In genomic region chrX:109873983-109874382, GRCh38 we compare ENCODE assay signal across 15 cellular contexts.
A peak's percentile ranks its signal among the peaks of the same experiment; 100 is the strongest.
DNase-seq lines count a peak whose midpoint lies in the region; ATAC-seq and TF ChIP-seq lines count a peak whose summit lies in the region.
"Had no signal": no experiment of that assay in that cellular context is flagged by ENCODE, and none has a peak within 500 bp of the region (broad histone marks: within the 10 kb centered on the region; RNA-seq: fewer than 3 reads in every experiment).

No MANE protein-coding gene starts in this region.

- TF ChIP-seq POLR2A in breast epithelium (IDR thresholded peaks at IDR 0.05): no peak

- H3K27me3 Mint-ChIP-seq in activated CD4-positive, alpha-beta T cell treated with anti-CD3 and anti-CD28 coated beads, Interleukin-2, amount 10 ng/mL, durations not matched to agents 7 days and 5 days: peaks cover 1% of the 10 kb centered on the region

- peak overlapping the region; percentile 39 for H2AFZ ChIP-seq in mammary epithelial cell (ENCODE audit: low read depth, low read length)
- H2AFZ ChIP-seq: GM23338 had no signal

- no peaks in the 10 kb centered on the region for H3K9me3 ChIP-seq in mammary epithelial cell (replicated peaks; ENCODE audit: insufficient read depth, low read length)
- H3K9me3 ChIP-seq in breast epithelium: no peaks in the 10 kb centered on the region
- peaks cover 0 to 3% of the 10 kb centered on the region in 2 donors for H3K9me3 ChIP-seq in lung (ENCODE audit: control insufficient read depth in 2 of 2, insufficient read depth in 1 of 2, low read length in 1 of 2)
- H3K9me3 ChIP-seq in upper lobe of right lung: no peaks in the 10 kb centered on the region
- H3K9me3 ChIP-seq: Caco-2 had no signal

- no TSS peak for BruUV-seq in mammary epithelial cell (replicated peaks; lab: Mats Ljungman, UMichigan)

- no peak overlapping the region for H3K9ac ChIP-seq in mammary epithelial cell (ENCODE audit: insufficient read depth, low read length)
- H3K9ac ChIP-seq: BLaER1 had no signal

- H3K36me3 ChIP-seq in mammary epithelial cell (ENCODE audit: insufficient read depth, low read length): no peaks in the 10 kb centered on the region
- no peaks in the 10 kb centered on the region for H3K36me3 ChIP-seq in breast epithelium
- no peaks in the 10 kb centered on the region for H3K36me3 ChIP-seq in lung (ENCODE audit: control insufficient read depth in 2 of 2, insufficient read depth in 2 of 2, low read length in 2 of 2)
- no peaks in the 10 kb centered on the region for H3K36me3 ChIP-seq in upper lobe of right lung
- H3K36me3 ChIP-seq: BLaER1 had no signal

- dilution Hi-C loops in mammary epithelial cell (cut with HindIII; ENCODE audit: low sequenced_read_pairs): no loop called here

- H4K20me1 ChIP-seq in mammary epithelial cell (ENCODE audit: insufficient read depth, low read length): no peaks in the 10 kb centered on the region
- H4K20me1 ChIP-seq: BLaER1 had no signal

- H3K4me3 ChIP-seq in mammary epithelial cell (replicated peaks in 1 of 3; ENCODE audit: insufficient read depth in 1 of 3, low read depth in 2 of 3, low read length in 3 of 3) (no peak overlapping the region), breast epithelium (no peak overlapping the region), lung (no peak overlapping the region), upper lobe of right lung (no peak overlapping the region)
- H3K4me3 ChIP-seq: BLaER1, GM23338 had no signal

- H3K4me2 ChIP-seq in mammary epithelial cell (ENCODE audit: insufficient read depth, low read depth, low read length): peak overlapping the region; percentile 46
- H3K4me2 ChIP-seq: BLaER1, GM23338 had no signal

- DNase-seq in mammary epithelial cell (peak; percentile 26), breast epithelium (ENCODE audit: low spot score in 2 of 2) (no peak), lung (ENCODE audit: low spot score) (no peak), upper lobe of right lung (no peak), NCI-H1105 (lab: John Stamatoyannopoulos, UW) (no peak)
- no peak for DNase-seq in activated CD4-positive, alpha-beta T cell treated with anti-CD3 and anti-CD28 coated beads, Interleukin-2, amount 10 ng/mL, durations not matched to agents 7 days and 5 days
- DNase-seq: Caco-2; CD8-positive, alpha-beta memory T cell; GF-D8; H7 had no signal

- no peak overlapping the region for H3K27ac Mint-ChIP-seq in activated CD4-positive, alpha-beta T cell treated with anti-CD3 and anti-CD28 coated beads, Interleukin-2, amount 10 ng/mL, durations not matched to agents 7 days and 5 days
- H3K27ac Mint-ChIP-seq: CD8-positive, alpha-beta memory T cell; GM23338 had no signal

- H3K36me3 Mint-ChIP-seq in activated CD4-positive, alpha-beta T cell treated with anti-CD3 and anti-CD28 coated beads, Interleukin-2, amount 10 ng/mL, durations not matched to agents 7 days and 5 days (ENCODE audit: low read depth): no peaks in the 10 kb centered on the region
- H3K36me3 Mint-ChIP-seq: CD8-positive, alpha-beta memory T cell had no signal

- intact Hi-C loops in mammary epithelial cell (cut with micrococcal nuclease) (no loop called here), breast epithelium (cut with DNase I; ENCODE audit: low total_unique reads) (no loop called here), upper lobe of right lung (cut with DNase I) (no loop called here)

- peak; percentile 71 for ATAC-seq in esophagus mucosa
- peak; percentile 41 for ATAC-seq in lung (ENCODE audit: insufficient read depth, low FRiP score)
- ATAC-seq in upper lobe of right lung: peak; percentile 72
- no peak for ATAC-seq in HG03520 (IDR thresholded peaks at IDR 0.05; ENCODE audit: unreplicated experiment)
- ATAC-seq: GM23338 had no signal

- H3K4me1 ChIP-seq in mammary epithelial cell (ENCODE audit: insufficient read depth, low read length) (no peaks in the 10 kb centered on the region), breast epithelium (no peaks in the 10 kb centered on the region), lung (ENCODE audit: control insufficient read depth in 2 of 2, insufficient read depth in 2 of 2, low read length in 2 of 2) (peaks cover 0 to 2% of the 10 kb centered on the region in 2 donors), upper lobe of right lung (no peaks in the 10 kb centered on the region)
- H3K4me1 ChIP-seq: BLaER1, Caco-2 had no signal

- no peaks in the 10 kb centered on the region for H3K4me1 Mint-ChIP-seq in activated CD4-positive, alpha-beta T cell treated with anti-CD3 and anti-CD28 coated beads, Interleukin-2, amount 10 ng/mL, durations not matched to agents 7 days and 5 days
- H3K4me1 Mint-ChIP-seq: CD8-positive, alpha-beta memory T cell; GM23338 had no signal

- CTCF ChIA-PET in mammary epithelial cell (lab: Charles Lee; ENCODE audit: low non-redundant PET): no interaction called here
- CTCF ChIA-PET in activated CD4-positive, alpha-beta T cell treated with anti-CD3 and anti-CD28 coated beads, Interleukin-2, amount 10 ng/mL, durations not matched to agents 7 days and 5 days (lab: Charles Lee): interaction anchor here (0.9 kb wide), 1 partner anchor 13 kb away, joined by 3 read pairs; no protein-coding TSS in a partner anchor

- no peaks in the 10 kb centered on the region for H3K79me2 ChIP-seq in mammary epithelial cell (ENCODE audit: insufficient read depth, low read length)

- WGBS in mammary epithelial cell (ENCODE audit: low coverage, missing lambda C conversion rate): 41% methylated on average over 6 of the region's 6 CpGs
- WGBS in lung, 2 donors: 66 to 91% methylated on average over 6 of the region's 6 CpGs

- peaks cover 3% of the 10 kb centered on the region for H3K27me3 ChIP-seq in mammary epithelial cell (ENCODE audit: insufficient read depth, low read length)
- H3K27me3 ChIP-seq in breast epithelium: peaks cover 0 to 37% of the 10 kb centered on the region in 2 donors
- H3K27me3 ChIP-seq in lung (ENCODE audit: control insufficient read depth, insufficient read depth): no peaks in the 10 kb centered on the region
- no peaks in the 10 kb centered on the region for H3K27me3 ChIP-seq in upper lobe of right lung

- no peak overlapping the region for H3K4me3 Mint-ChIP-seq in activated CD4-positive, alpha-beta T cell treated with anti-CD3 and anti-CD28 coated beads, Interleukin-2, amount 10 ng/mL, durations not matched to agents 7 days and 5 days
- H3K4me3 Mint-ChIP-seq: CD8-positive, alpha-beta memory T cell; GM23338 had no signal

- TF ChIP-seq CTCF in mammary epithelial cell (conservative IDR thresholded peaks at IDR 0.05 in 1 of 2, IDR thresholded peaks at IDR 0.05 in 1 of 2; ENCODE audit: extremely low read depth in 1 of 2, insufficient read depth in 1 of 2, low read depth in 1 of 2, low read length in 2 of 2): no peak
- no peak for TF ChIP-seq CTCF in breast epithelium (IDR thresholded peaks at IDR 0.05)
- TF ChIP-seq CTCF in lung (IDR thresholded peaks at IDR 0.05; ENCODE audit: control extremely low read depth, extremely low read depth): no peak
- TF ChIP-seq CTCF in upper lobe of right lung (IDR thresholded peaks at IDR 0.05): no peak

- H3K27ac ChIP-seq in mammary epithelial cell (ENCODE audit: insufficient read depth, low read depth, low read length) (peak overlapping the region; percentile 12), breast epithelium (no peak overlapping the region), lung (ENCODE audit: low read depth in 1 of 2, low read length in 1 of 2) (no peak overlapping the region), upper lobe of right lung (peak overlapping the region; percentile 24)
- H3K27ac ChIP-seq: 22Rv1, BLaER1 had no signal

- no peaks in the 10 kb centered on the region for H3K9me3 Mint-ChIP-seq in activated CD4-positive, alpha-beta T cell treated with anti-CD3 and anti-CD28 coated beads, Interleukin-2, amount 10 ng/mL, durations not matched to agents 7 days and 5 days
- H3K9me3 Mint-ChIP-seq: CD8-positive, alpha-beta memory T cell; GM23338 had no signal

- in situ Hi-C loops in mammary epithelial cell (cut with MboI; ENCODE audit: low sequenced_read_pairs in 2 of 2): no loop called here

- POLR2A ChIA-PET in activated CD4-positive, alpha-beta T cell treated with anti-CD3 and anti-CD28 coated beads, Interleukin-2, amount 10 ng/mL, durations not matched to agents 7 days and 5 days (lab: Charles Lee): no interaction called here

Comparison
In these comparisons a context has a peak if more than half of its experiments do, and no peak if none do; other contexts are left out.
1. H3K27ac ChIP-seq: peak in mammary epithelial cell (single experiment) and upper lobe of right lung (single experiment); none in breast epithelium (0 of 2) and lung (0 of 2).